In genomic region chr3:117910820-117911524, GRCh38 we compare ENCODE assay signal across 1 cellular context.
TF ChIP-seq lines count a peak whose summit lies in the region.

No MANE protein-coding gene starts in this region.

TF ChIP-seq in SK-N-SH treated with all-trans-retinoic acid at 6 μM for 48 hours, 23 proteins besides CTCF, POLR2A, EP300 and RAD21 (continued from another document):
- no peak for TF ChIP-seq PATZ1 (CRISPR knock-in tag; IDR thresholded peaks at IDR 0.05; ENCODE audit: borderline replicate concordance)
- peak; percentile 97 for TF ChIP-seq TSHZ2 (CRISPR knock-in tag; IDR thresholded peaks at IDR 0.05)
